ENCODE assay signal across 34 cellular contexts in genomic region chr21:39593522-39593921, GRCh38. TPM values are rescaled to one million over a fixed set of nuclear protein-coding genes. Genes with fewer than 3 reads are reported as not detected.
"Had no signal": no experiment of that assay in that cellular context is flagged by ENCODE, and none has a peak within 500 bp of the region (broad histone marks: within the 10 kb centered on the region; RNA-seq: fewer than 3 reads in every experiment).

No MANE protein-coding gene starts in this region.

- H3K27ac ChIP-seq: ascending aorta, cardiac muscle cell, Peyer's patch, RWPE1, VCaP had no signal

- H3K4me3 ChIP-seq: ascending aorta, cardiac muscle cell, K562, Peyer's patch had no signal

- H3K36me3 ChIP-seq: ascending aorta, cardiac muscle cell, Peyer's patch had no signal

- FAIRE-seq: K562 had no signal

- H3K27me3 ChIP-seq: ascending aorta, cardiac muscle cell, Peyer's patch had no signal

- DNase-seq: activated B cell treated with CpG ODN at 0.5 μM for 24 hours; activated CD4-positive, alpha-beta memory T cell treated with anti-CD3 and anti-CD28 coated beads, Interleukin-2, amount 10 ng/mL, durations not matched to agents 7 days and 5 days; activated CD4-positive, alpha-beta T cell treated with anti-CD3 and anti-CD28 coated beads for 1 hour; activated CD4-positive, alpha-beta T cell treated with anti-CD3 and anti-CD28 coated beads for 48 hours; activated CD8-positive, alpha-beta memory T cell treated with anti-CD3 and anti-CD28 coated beads for 24 hours; activated CD8-positive, alpha-beta memory T cell treated with anti-CD3 and anti-CD28 coated beads, Interleukin-2, amount 10 ng/mL, durations not matched to agents 7 days and 5 days; activated CD8-positive, alpha-beta memory T cell treated with anti-CD3 and anti-CD28 coated beads, Interleukin-2, amount 50 U/mL, for 48 hours; activated effector memory CD4-positive, alpha-beta T cell treated with Interleukin-2 at 50 U/mL for 16 hours; activated naive CD4-positive, alpha-beta T cell; activated naive CD4-positive, alpha-beta T cell treated with anti-CD3 and anti-CD28 coated beads, Interleukin-2, amount 50 U/mL, for 16 hours; activated naive CD8-positive, alpha-beta T cell treated with anti-CD3 and anti-CD28 coated beads for 36 hours; activated T-cell treated with anti-CD3 and anti-CD28 coated beads, Interleukin-2, amount 50 U/mL, for 48 hours; amygdala; NCI-H1105; NCI-H1417 treated with DMSO at 0.1 percent for 48 hours; NCI-H187 treated with DMSO at 0.1 percent for 48 hours; NCI-H2081; NCI-H2171 treated with DMSO at 0.1 percent for 48 hours; NCI-H2227 treated with DMSO at 0.1 percent for 48 hours; NCI-H446; NCI-H510A treated with DMSO at 0.1 percent for 48 hours; NCI-H526 treated with DMSO at 0.1 percent for 48 hours; Peyer's patch; Right ventricle myocardium superior; SW 1271; T-helper 1 cell; T-helper 2 cell; T-helper 9 cell had no signal

- H3K4me1 ChIP-seq: ascending aorta, Peyer's patch had no signal

- ATAC-seq: activated CD8-positive, alpha-beta memory T cell treated with anti-CD3 and anti-CD28 coated beads, Interleukin-2, amount 10 ng/mL, durations not matched to agents 7 days and 5 days; K562 had no signal

RNA-seq across cellular contexts. Expression of gene B3GALT5, which starts 19.2 kb away (rescaled TPM):
- total RNA-seq: activated B cell treated with CpG ODN at 0.5 μM for 24 hours; activated CD4-positive, alpha-beta memory T cell treated with anti-CD3 and anti-CD28 coated beads, Interleukin-2, amount 10 ng/mL, durations not matched to agents 7 days and 5 days; activated CD8-positive, alpha-beta memory T cell treated with anti-CD3 and anti-CD28 coated beads, Interleukin-2, amount 10 ng/mL, durations not matched to agents 7 days and 5 days; activated naive CD8-positive, alpha-beta T cell treated with anti-CD3 and anti-CD28 coated beads for 36 hours; ascending aorta; MCF 10A had no signal
